In the genomic region with DNA sequence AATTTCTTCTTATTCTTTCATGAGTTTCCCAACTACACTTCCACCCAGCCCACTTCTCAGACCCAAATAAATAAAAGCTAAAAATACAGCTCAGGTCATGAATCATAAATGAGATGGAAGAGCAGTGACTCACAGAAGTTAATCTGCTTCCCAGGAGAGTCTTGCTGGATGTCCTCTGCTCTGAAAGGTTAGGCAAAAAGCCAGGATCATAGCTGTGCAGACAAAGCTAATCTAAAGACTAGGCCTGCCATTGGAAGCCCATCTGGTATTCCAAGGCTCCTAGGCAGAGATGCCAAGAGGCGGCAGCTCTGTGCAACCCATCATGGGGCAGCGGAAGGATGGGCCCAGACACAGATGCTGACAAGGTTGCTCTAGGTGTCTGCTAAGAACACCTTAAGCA, we compare ENCODE assay signal across 12 cellular contexts. TPM values are rescaled to one million over a fixed set of nuclear protein-coding genes. Genes with fewer than 3 reads are reported as not detected.
DNase-seq lines count a peak whose midpoint lies in the region; ATAC-seq and TF ChIP-seq lines count a peak whose summit lies in the region.
"Had no signal": no experiment of that assay in that cellular context is flagged by ENCODE, and none has a peak within 500 bp of the region (broad histone marks: within the 10 kb centered on the region; RNA-seq: fewer than 3 reads in every experiment).

No MANE protein-coding gene starts in this region.

- no peak overlapping the region for H3K4me3 ChIP-seq in astrocyte of the cerebellum (ENCODE audit: low read depth, low read length)
- H3K4me3 ChIP-seq in naive thymus-derived CD4-positive, alpha-beta T cell (ENCODE audit: low read length) = no peak overlapping the region

- intact Hi-C loops in naive thymus-derived CD4-positive, alpha-beta T cell (cut with micrococcal nuclease) = no loop called here

- DNase-seq in Caki2 (ENCODE audit: low read depth) = peak; percentile 17
- peak; percentile 88 for DNase-seq in HS-5 (ENCODE audit: low read depth)
- DNase-seq in astrocyte of the cerebellum (ENCODE audit: low read depth) = peak; percentile 83
- peak; percentile 93 for DNase-seq in kidney tubule cell (ENCODE audit: low spot score)
- no peak for DNase-seq in NCI-H1436 (lab: John Stamatoyannopoulos, UW)
- DNase-seq in iPS-NIHi11 (ENCODE audit: low spot score) = no peak
- DNase-seq in naive thymus-derived CD4-positive, alpha-beta T cell = no peak
- no peak for DNase-seq in NCI-H1436 treated with DMSO at 0.1 percent for 48 hours (lab: John Stamatoyannopoulos, UW)
- DNase-seq: head of caudate nucleus, substantia nigra had no signal

- CTCF ChIA-PET in naive thymus-derived CD4-positive, alpha-beta T cell (lab: Charles Lee) = no interaction called here

- H3K27ac ChIP-seq in naive thymus-derived CD4-positive, alpha-beta T cell (ENCODE audit: low read depth, low read length) = no peak overlapping the region

- POLR2A ChIA-PET in naive thymus-derived CD4-positive, alpha-beta T cell (lab: Charles Lee) = no interaction called here

- in situ Hi-C loops in Caki2 (cut with HindIII; ENCODE audit: low pct_unique_long_range_greater_than_20kb, low sequenced_read_pairs) (no loop called here), astrocyte of the cerebellum (cut with HindIII; ENCODE audit: low sequenced_read_pairs) (loop anchor here (5.0 kb wide), 1 partner anchor 62 kb away; the partner anchor contains the start of gene EID1)

- peaks cover 0 to 4% (median 0%) of the 10 kb centered on the region in 5 donors for H3K36me3 Mint-ChIP-seq in naive thymus-derived CD4-positive, alpha-beta T cell

- no peak overlapping the region for H3K4me3 Mint-ChIP-seq in naive thymus-derived CD4-positive, alpha-beta T cell
- H3K4me3 Mint-ChIP-seq: central memory CD8-positive, alpha-beta T cell had no signal

- H3K27ac Mint-ChIP-seq in naive thymus-derived CD4-positive, alpha-beta T cell = no peak overlapping the region

- peaks cover 2 to 51% (median 20%) of the 10 kb centered on the region in 5 donors for H3K27me3 Mint-ChIP-seq in naive thymus-derived CD4-positive, alpha-beta T cell

- no peaks in the 10 kb centered on the region for H3K27me3 ChIP-seq in naive thymus-derived CD4-positive, alpha-beta T cell (ENCODE audit: control insufficient read depth in 2 of 2, insufficient read depth in 2 of 2, low read length in 2 of 2)

- no peak for TF ChIP-seq CTCF in astrocyte of the cerebellum (IDR thresholded peaks at IDR 0.05; ENCODE audit: low read depth, low read length, missing control alignments)

- H3K9me3 Mint-ChIP-seq in naive thymus-derived CD4-positive, alpha-beta T cell = peaks cover 0 to 9% (median 0%) of the 10 kb centered on the region in 11 donors
- H3K9me3 Mint-ChIP-seq: central memory CD8-positive, alpha-beta T cell had no signal

- H3K9me3 ChIP-seq in naive thymus-derived CD4-positive, alpha-beta T cell (ENCODE audit: control insufficient read depth in 2 of 3, low read length in 3 of 3) = no peaks in the 10 kb centered on the region

- ATAC-seq in naive thymus-derived CD4-positive, alpha-beta T cell = no peak
- ATAC-seq: HepG2 had no signal

- no peaks in the 10 kb centered on the region for H3K36me3 ChIP-seq in naive thymus-derived CD4-positive, alpha-beta T cell (ENCODE audit: control insufficient read depth in 2 of 3, insufficient read depth in 3 of 3, low read length in 3 of 3)

- H3K4me1 Mint-ChIP-seq in naive thymus-derived CD4-positive, alpha-beta T cell = peaks cover 0 to 8% (median 0%) of the 10 kb centered on the region in 7 donors
- H3K4me1 Mint-ChIP-seq: central memory CD8-positive, alpha-beta T cell had no signal

- H3K4me1 ChIP-seq in naive thymus-derived CD4-positive, alpha-beta T cell (ENCODE audit: control insufficient read depth in 2 of 2, insufficient read depth in 2 of 2, low read length in 2 of 2) = no peaks in the 10 kb centered on the region

RNA-seq across cellular contexts. Expression of gene SHC4, which starts 24.0 kb away (rescaled TPM):
- 0.41 TPM in 1 of 2 replicates, not detected in the other for total RNA-seq in Caki2 (2014; rRNA removed; shearing (Covaris generic); ENCODE audit: low replicate concordance)
- total RNA-seq in naive thymus-derived CD4-positive, alpha-beta T cell = 1 to 10 TPM in 1 of 5 experiments, not detected in 4; 1.2 TPM
- polyA plus RNA-seq in naive thymus-derived CD4-positive, alpha-beta T cell = not detected
- polyA plus RNA-seq: HepG2 had no signal

Comparison
In these comparisons a context has a peak if more than half of its experiments do, and no peak if none do; other contexts are left out.
1. DNase-seq: peak in Caki2 (single experiment), HS-5 (single experiment), astrocyte of the cerebellum (single experiment) and kidney tubule cell (single experiment); none in NCI-H1436 (single experiment), iPS-NIHi11 (single experiment), naive thymus-derived CD4-positive, alpha-beta T cell (0 of 9) and NCI-H1436 treated with DMSO at 0.1 percent for 48 hours (single experiment).